16 cellular contexts compared by ENCODE assay signal in the genomic region with DNA sequence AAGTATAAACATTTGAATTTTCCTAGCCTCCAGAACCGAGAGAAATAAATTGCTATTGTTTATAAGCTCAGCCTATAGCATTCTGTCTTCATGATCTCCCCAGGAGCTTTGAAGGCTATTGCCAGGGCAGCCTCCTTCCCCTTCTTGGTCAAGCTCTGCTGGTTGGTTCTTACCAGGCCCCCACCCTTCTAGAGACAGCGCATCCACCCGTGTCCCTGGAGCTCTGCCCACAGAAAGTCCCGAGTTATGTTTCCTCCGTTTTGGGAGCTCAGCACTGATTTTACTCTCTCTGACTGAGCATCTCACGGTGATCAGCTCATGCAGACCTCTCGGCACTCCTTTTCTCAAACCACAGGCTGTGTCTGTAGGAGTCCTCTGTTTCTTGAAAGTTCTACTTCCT.
A peak's percentile ranks its signal among the peaks of the same experiment; 100 is the strongest.
DNase-seq lines count a peak whose midpoint lies in the region; ATAC-seq and TF ChIP-seq lines count a peak whose summit lies in the region.
"Had no signal": no experiment of that assay in that cellular context is flagged by ENCODE, and none has a peak within 500 bp of the region (broad histone marks: within the 10 kb centered on the region; RNA-seq: fewer than 3 reads in every experiment).

No MANE protein-coding gene starts in this region.

- H3K27me3 ChIP-seq in IMR-90 (ENCODE audit: control insufficient read depth, insufficient read depth, low read length) (peaks cover 2% of the 10 kb centered on the region; the same call in 1 of the 2 replicates), layer of hippocampus (ENCODE audit: control insufficient read depth, insufficient read depth, low read length) (no peaks in the 10 kb centered on the region), gastroesophageal sphincter (no peaks in the 10 kb centered on the region), SJCRH30 (no peaks in the 10 kb centered on the region)
- H3K27me3 ChIP-seq: pancreas had no signal

- no peak overlapping the region for H4K91ac ChIP-seq in IMR-90 (ENCODE audit: insufficient read depth, low read depth, low read length)

- H2BK15ac ChIP-seq in IMR-90 (ENCODE audit: low read depth, low read length) = no peak overlapping the region

- TF ChIP-seq CTCF in CD14-positive monocyte (IDR thresholded peaks at IDR 0.05) (no peak), IMR-90 (conservative IDR thresholded peaks at IDR 0.05; ENCODE audit: low read depth, low read length) (no peak), gastroesophageal sphincter (IDR thresholded peaks at IDR 0.05) (no peak)

- no peak overlapping the region; the same call in 1 of the 2 replicates for H3K18ac ChIP-seq in IMR-90 (ENCODE audit: low read depth, low read length)

- no peak overlapping the region for H2AK5ac ChIP-seq in IMR-90 (ENCODE audit: low read depth, low read length)

- H3K9me1 ChIP-seq in IMR-90 (ENCODE audit: insufficient read depth, low read length) = no peaks in the 10 kb centered on the region

- WGBS in IMR-90 (ENCODE audit: extremely low coverage in 2 of 2, insufficient read length in 1 of 2), 2 experiments = 61% methylated on average over 3 of the region's 7 CpGs; no CpG with 5 or more reads in 1 of the 2 experiments
- 65 to 83% methylated on average over 1 to 4 of the region's 7 CpGs for WGBS in gastroesophageal sphincter (ENCODE audit: low coverage in 1 of 2), 2 donors

- no peak overlapping the region for H2BK20ac ChIP-seq in IMR-90 (ENCODE audit: low read depth, low read length)

- H3K4me1 Mint-ChIP-seq in CD14-positive monocyte = peaks cover 67% of the 10 kb centered on the region

- peak overlapping the region; percentile 5 for H2AFZ ChIP-seq in IMR-90 (replicated peaks; ENCODE audit: low read length, poor library complexity)

- ATAC-seq in IMR-90 (ENCODE audit: low read depth) (no peak), gastroesophageal sphincter (no peak)
- ATAC-seq: effector memory CD8-positive, alpha-beta T cell had no signal

- H2BK120ac ChIP-seq in IMR-90 (ENCODE audit: low read depth, low read length) = no peak overlapping the region

- intact Hi-C loops in CD14-positive monocyte (cut with micrococcal nuclease) = loop anchor here (5.0 kb wide), 2 partner anchors 124 to 159 kb away; a partner anchor contains a TSS
- intact Hi-C loops in IMR-90 (cut with micrococcal nuclease) = no loop called here

- peak; percentile 61 for DNase-seq in CD14-positive monocyte (ENCODE audit: low spot score)
- DNase-seq in IMR-90 = no peak
- DNase-seq in pons (ENCODE audit: low spot score) = peak; percentile 60
- no peak for DNase-seq in DMS153 (lab: John Stamatoyannopoulos, UW)
- DNase-seq in ureter (ENCODE audit: low spot score) = no peak
- DNase-seq in SJCRH30 = no peak
- DNase-seq: activated effector memory CD4-positive, alpha-beta T cell treated with Interleukin-2 at 50 U/mL for 16 hours; COR-L47; effector memory CD8-positive, alpha-beta T cell; kidney; pancreas; SHP77 treated with DMSO at 0.1 percent for 48 hours; small intestine had no signal

- no peak overlapping the region; the same call in 1 of the 2 replicates for H4K5ac ChIP-seq in IMR-90 (ENCODE audit: low read depth, low read length)

- no peak for TF ChIP-seq RAD21 in IMR-90 (IDR thresholded peaks at IDR 0.05; ENCODE audit: low read length)

- no TSS peak for BruUV-seq in IMR-90 (replicated peaks; lab: Mats Ljungman, UMichigan)

- H3K9me3 ChIP-seq in IMR-90 (ENCODE audit: control insufficient read depth, insufficient read depth, low read length) = no peaks in the 10 kb centered on the region; the same call in 1 of the 2 replicates
- peaks cover 0 to 6% (median 0%) of the 10 kb centered on the region in 3 donors for H3K9me3 ChIP-seq in gastroesophageal sphincter
- H3K9me3 ChIP-seq in SJCRH30 (replicated peaks) = 0 out of 2 replicates have a peak, but pooled peaks cover 2% of the 10 kb centered on the region
- H3K9me3 ChIP-seq: pancreas had no signal

- H2BK5ac ChIP-seq in IMR-90 (ENCODE audit: low read depth, low read length, poor library complexity, severe bottlenecking) = no peak overlapping the region

- H3K23ac ChIP-seq in IMR-90 (ENCODE audit: low read depth, low read length) = no peak overlapping the region

- POLR2A ChIA-PET in IMR-90 (lab: Charles Lee; ENCODE audit: unreplicated experiment) = no interaction called here

- H3K79me1 ChIP-seq in IMR-90 (ENCODE audit: low read depth in 1 of 2, low read length in 2 of 2) = no peaks in the 10 kb centered on the region

- H3K14ac ChIP-seq in IMR-90 (replicated peaks; ENCODE audit: low read depth, low read length) = no peak overlapping the region

- no peak overlapping the region for H3K4me2 ChIP-seq in IMR-90 (ENCODE audit: low read depth, low read length)

- CTCF ChIA-PET in IMR-90 (lab: Yijun Ruan, JAX) = no interaction called here

- H3K36me3 ChIP-seq in IMR-90 (ENCODE audit: control insufficient read depth, insufficient read depth, low read length) (no peaks in the 10 kb centered on the region), gastroesophageal sphincter (peaks cover 0 to 54% of the 10 kb centered on the region in 2 donors), SJCRH30 (no peaks in the 10 kb centered on the region)
- H3K36me3 ChIP-seq: pancreas had no signal

- no peaks in the 10 kb centered on the region for H4K20me1 ChIP-seq in IMR-90 (ENCODE audit: insufficient read depth, low read length)

- H3K4me3 ChIP-seq in IMR-90 (ENCODE audit: insufficient read depth, low read depth, low read length) (no peak overlapping the region), gastroesophageal sphincter (no peak overlapping the region), SJCRH30 (no peak overlapping the region)
- H3K4me3 ChIP-seq: pancreas had no signal

- H3K27me3 Mint-ChIP-seq in CD14-positive monocyte (ENCODE audit: low read depth in 3 of 3) = no peaks in the 10 kb centered on the region
- H3K27me3 Mint-ChIP-seq: effector memory CD8-positive, alpha-beta T cell had no signal

- H4K8ac ChIP-seq in IMR-90 (ENCODE audit: low read depth in 2 of 2, low read length in 2 of 2) = no peak overlapping the region

- peaks cover 0 to 5% (median 3%) of the 10 kb centered on the region in 7 donors for H3K9me3 Mint-ChIP-seq in CD14-positive monocyte

- H3K27ac ChIP-seq in IMR-90 (ENCODE audit: insufficient read depth, low read length) = no peak overlapping the region
- H3K27ac ChIP-seq in layer of hippocampus (ENCODE audit: low read depth, low read length) = peak overlapping the region; percentile 62
- H3K27ac ChIP-seq in gastroesophageal sphincter = no peak overlapping the region
- H3K27ac ChIP-seq in SJCRH30 = no peak overlapping the region

- H3K4me1 ChIP-seq in IMR-90 (ENCODE audit: control insufficient read depth, insufficient read depth, low read length) (peaks cover 11% of the 10 kb centered on the region; the same call in 1 of the 2 replicates), gastroesophageal sphincter (no peaks in the 10 kb centered on the region), SJCRH30 (peaks cover 10% of the 10 kb centered on the region)
- H3K4me1 ChIP-seq: pancreas had no signal

- H3K36me3 Mint-ChIP-seq in CD14-positive monocyte = peaks cover 92 to 97% of the 10 kb centered on the region in 2 donors

- H3K9ac ChIP-seq in IMR-90 (ENCODE audit: low read depth, low read length) = no peak overlapping the region

- H3K4me3 Mint-ChIP-seq in CD14-positive monocyte = no peak overlapping the region
- H3K4me3 Mint-ChIP-seq: effector memory CD8-positive, alpha-beta T cell; T-helper 1 cell treated with Interleukin-12 subunit alpha and Interleukin-12 subunit beta and Interleukin-4 antibody, amounts not matched to agents 30 μg/mL and 1 μg/mL, for 36 hours had no signal

- no peak overlapping the region for H2AK9ac ChIP-seq in IMR-90 (replicated peaks; ENCODE audit: low read depth, low read length, poor library complexity)

- dilution Hi-C loops in IMR-90 (cut with HindIII; ENCODE audit: low sequenced_read_pairs, unreplicated experiment) = no loop called here

- in situ Hi-C loops in IMR-90 (cut with MboI; ENCODE audit: low sequenced_read_pairs) = no loop called here

- TF ChIP-seq POLR2A in IMR-90 (IDR thresholded peaks at IDR 0.05; ENCODE audit: low read depth, low read length) (no peak), gastroesophageal sphincter (IDR thresholded peaks at IDR 0.05) (no peak)

- peak overlapping the region; percentile 16 to 96 (median 68) for H3K27ac Mint-ChIP-seq in CD14-positive monocyte
- H3K27ac Mint-ChIP-seq: T-helper 1 cell treated with Interleukin-12 subunit alpha and Interleukin-12 subunit beta and Interleukin-4 antibody, amounts not matched to agents 30 μg/mL and 1 μg/mL, for 36 hours had no signal

- no peak for TF ChIP-seq EP300 in gastroesophageal sphincter (IDR thresholded peaks at IDR 0.05)

- H3K56ac ChIP-seq in IMR-90 (ENCODE audit: extremely low read depth, insufficient read depth, low read length) = no peak overlapping the region

- no peak overlapping the region for H3K4ac ChIP-seq in IMR-90 (ENCODE audit: low read depth, low read length)

TF ChIP-seq in IMR-90, 13 proteins besides CTCF, POLR2A, EP300 and RAD21:
- no peak for TF ChIP-seq MXI1 (IDR thresholded peaks at IDR 0.05; ENCODE audit: borderline replicate concordance, low read depth, low read length)
- TF ChIP-seq, protein P1, sequence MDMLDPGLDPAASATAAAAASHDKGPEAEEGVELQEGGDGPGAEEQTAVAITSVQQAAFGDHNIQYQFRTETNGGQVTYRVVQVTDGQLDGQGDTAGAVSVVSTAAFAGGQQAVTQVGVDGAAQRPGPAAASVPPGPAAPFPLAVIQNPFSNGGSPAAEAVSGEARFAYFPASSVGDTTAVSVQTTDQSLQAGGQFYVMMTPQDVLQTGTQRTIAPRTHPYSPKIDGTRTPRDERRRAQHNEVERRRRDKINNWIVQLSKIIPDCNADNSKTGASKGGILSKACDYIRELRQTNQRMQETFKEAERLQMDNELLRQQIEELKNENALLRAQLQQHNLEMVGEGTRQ (IDR thresholded peaks at IDR 0.05; ENCODE audit: low read depth, low read length) = no peak
- no peak for TF ChIP-seq CHD1 (IDR thresholded peaks at IDR 0.05; ENCODE audit: low read depth, low read length)
- no peak for TF ChIP-seq RCOR1 (IDR thresholded peaks at IDR 0.05; ENCODE audit: insufficient replicate concordance, low read length)
- no peak for TF ChIP-seq SMC3 (IDR thresholded peaks at IDR 0.05; ENCODE audit: low read depth, low read length)

Comparison
In these comparisons a context has a peak if more than half of its experiments do, and no peak if none do; other contexts are left out.
1. DNase-seq: peak in CD14-positive monocyte (single experiment) and pons (single experiment); none in IMR-90 (single experiment), DMS153 (single experiment), ureter (single experiment) and SJCRH30 (0 of 2).